In genomic region chr19:27740396-27740795, GRCh38 we compare ENCODE assay signal across 16 cellular contexts.
"Had no signal": no experiment of that assay in that cellular context is flagged by ENCODE, and none has a peak within 500 bp of the region (broad histone marks: within the 10 kb centered on the region; RNA-seq: fewer than 3 reads in every experiment).

No MANE protein-coding gene starts in this region.

- H3K36me3 ChIP-seq: gastrocnemius medialis, prostate gland, right lobe of liver, uterus had no signal

- H3K27me3 ChIP-seq: gastrocnemius medialis, heart right ventricle, right lobe of liver, testis, uterus had no signal

- H3K9me3 ChIP-seq: gastrocnemius medialis, prostate gland, right lobe of liver, testis, uterus had no signal

- H3K27ac ChIP-seq: gastrocnemius medialis, heart right ventricle, prostate gland, right lobe of liver, testis, uterus had no signal

- H3K4me3 ChIP-seq: gastrocnemius medialis, heart right ventricle, prostate gland, right lobe of liver, testis, uterus had no signal

- DNase-seq: activated T-cell treated with anti-CD3 and anti-CD28 coated beads, Interleukin-2, amount 50 U/mL, for 4 hours; caudate nucleus; cortex of kidney; effector CD8-positive, alpha-beta T cell; gastrocnemius medialis; heart right ventricle; natural killer cell; stimulated activated CD4-positive, alpha-beta T cell treated with anti-CD3 and anti-CD28 coated beads, Interleukin-4, amount 100 ng/mL, for 1 hour; stimulated activated CD8-positive, alpha-beta memory T cell treated with anti-CD3 and anti-CD28 coated beads, Interleukin-4, amount 100 ng/mL, for 48 hours; stimulated activated naive CD8-positive, alpha-beta T cell treated with anti-CD3 and anti-CD28 coated beads, Interleukin-15, Interleukin-2, amounts not matched to agents 100 U/mL and 50 U/mL, for 24 hours; SW 1271; testis; uterus had no signal

- ATAC-seq: activated CD4-positive, CD25-positive, alpha-beta regulatory T cell treated with anti-CD3 and anti-CD28 coated beads, Interleukin-2, amount 50 U/mL, for 24 hours; activated T-cell treated with anti-CD3 and anti-CD28 coated beads, Interleukin-2, amount 50 U/mL, for 4 hours; gastrocnemius medialis; natural killer cell; right lobe of liver; stimulated activated naive CD8-positive, alpha-beta T cell treated with anti-CD3 and anti-CD28 coated beads, Interleukin-15, Interleukin-2, amounts not matched to agents 100 U/mL and 50 U/mL, for 24 hours had no signal

- H3K4me1 ChIP-seq: prostate gland, right lobe of liver, testis, uterus had no signal
